13 cellular contexts compared by ENCODE assay signal in genomic region chr3:38173834-38174418, GRCh38. TPM values are rescaled to one million over a fixed set of nuclear protein-coding genes. Genes with fewer than 3 reads are reported as not detected.
DNase-seq lines count a peak whose midpoint lies in the region; ATAC-seq and TF ChIP-seq lines count a peak whose summit lies in the region.
"Had no signal": no experiment of that assay in that cellular context is flagged by ENCODE, and none has a peak within 500 bp of the region (broad histone marks: within the 10 kb centered on the region; RNA-seq: fewer than 3 reads in every experiment).

No MANE protein-coding gene starts in this region.

- H3K9ac ChIP-seq in Loucy (ENCODE audit: low read depth, low read length, poor library complexity, severe bottlenecking), result no peak overlapping the region

- POLR2A ChIA-PET in activated CD4-positive, alpha-beta T cell treated with anti-CD3 and anti-CD28 coated beads for 36 hours (lab: Charles Lee), result no interaction called here
- POLR2A ChIA-PET in naive thymus-derived CD4-positive, alpha-beta T cell (lab: Charles Lee), result no interaction called here

- H3K4me3 ChIP-seq in Loucy (ENCODE audit: low read length, poor library complexity, severe bottlenecking), result peak overlapping the region; percentile 42
- H3K4me3 ChIP-seq in naive thymus-derived CD4-positive, alpha-beta T cell (ENCODE audit: low read length), result no peak overlapping the region
- H3K4me3 ChIP-seq: HAP-1, thyroid gland had no signal

- no peak overlapping the region for H2AFZ ChIP-seq in Loucy (ENCODE audit: low read length)

- no peaks in the 10 kb centered on the region for H3K27me3 Mint-ChIP-seq in activated CD4-positive, alpha-beta T cell treated with anti-CD3 and anti-CD28 coated beads for 36 hours
- no peaks in the 10 kb centered on the region for H3K27me3 Mint-ChIP-seq in naive thymus-derived CD4-positive, alpha-beta T cell

- no peaks in the 10 kb centered on the region for H3F3A ChIP-seq in Loucy (ENCODE audit: low read depth)

- intact Hi-C loops in activated CD4-positive, alpha-beta T cell treated with anti-CD3 and anti-CD28 coated beads for 36 hours (cut with DNase I, micrococcal nuclease), result no loop called here
- intact Hi-C loops in naive thymus-derived CD4-positive, alpha-beta T cell (cut with micrococcal nuclease), result loop anchor here in 1 of 2 donors (2.0 kb wide), 1 partner anchor 15 kb away; no protein-coding TSS in a partner anchor

- H3K36me3 ChIP-seq in Loucy (ENCODE audit: insufficient read depth, low read length), result peaks cover 2% of the 10 kb centered on the region; the same call in 1 of the 2 replicates
- no peaks in the 10 kb centered on the region for H3K36me3 ChIP-seq in naive thymus-derived CD4-positive, alpha-beta T cell (ENCODE audit: control insufficient read depth in 2 of 3, insufficient read depth in 3 of 3, low read length in 3 of 3)
- H3K36me3 ChIP-seq: HAP-1, thyroid gland had no signal

- no peak overlapping the region for H3K27ac Mint-ChIP-seq in activated CD4-positive, alpha-beta T cell treated with anti-CD3 and anti-CD28 coated beads for 36 hours
- peak overlapping the region in 7 of 9 donors; percentile 3 to 59 (median 18) for H3K27ac Mint-ChIP-seq in naive thymus-derived CD4-positive, alpha-beta T cell

- no peak overlapping the region for H3K27ac ChIP-seq in naive thymus-derived CD4-positive, alpha-beta T cell (ENCODE audit: low read depth, low read length)
- H3K27ac ChIP-seq: 22Rv1, thyroid gland had no signal

- no peaks in the 10 kb centered on the region for H3K9me2 ChIP-seq in Loucy (replicated peaks; ENCODE audit: low read depth, low read length)

- peak; percentile 43 for ATAC-seq in activated CD4-positive, alpha-beta T cell treated with anti-CD3 and anti-CD28 coated beads for 36 hours
- ATAC-seq in GM21529 (IDR thresholded peaks at IDR 0.05; ENCODE audit: unreplicated experiment) (peak; percentile 54), HG03039 (IDR thresholded peaks at IDR 0.05; ENCODE audit: unreplicated experiment) (no peak)
- ATAC-seq in naive thymus-derived CD4-positive, alpha-beta T cell, result peak; percentile 40

- CTCF ChIA-PET in activated CD4-positive, alpha-beta T cell treated with anti-CD3 and anti-CD28 coated beads for 36 hours (lab: Charles Lee), result interaction anchor here (2.6 kb wide), 1 partner anchor 10 kb away, joined by 6 read pairs; no protein-coding TSS in a partner anchor
- CTCF ChIA-PET in naive thymus-derived CD4-positive, alpha-beta T cell (lab: Charles Lee), result no interaction called here

- H3K4me2 ChIP-seq in Loucy (ENCODE audit: low read depth, low read length, poor library complexity, severe bottlenecking), result peak overlapping the region; percentile 98

- peaks cover 63% of the 10 kb centered on the region for H3K4me1 Mint-ChIP-seq in activated CD4-positive, alpha-beta T cell treated with anti-CD3 and anti-CD28 coated beads for 36 hours
- peaks cover 54 to 80% (median 63%) of the 10 kb centered on the region in 7 donors for H3K4me1 Mint-ChIP-seq in naive thymus-derived CD4-positive, alpha-beta T cell

- TF ChIP-seq CTCF in Loucy (conservative IDR thresholded peaks at IDR 0.05; ENCODE audit: low read length), result no peak

- H3K4me3 Mint-ChIP-seq in activated CD4-positive, alpha-beta T cell treated with anti-CD3 and anti-CD28 coated beads for 36 hours, result no peak overlapping the region
- H3K4me3 Mint-ChIP-seq in naive thymus-derived CD4-positive, alpha-beta T cell, result peak overlapping the region in 9 of 10 donors; percentile 1 to 79 (median 47)

- peaks cover 81% of the 10 kb centered on the region for H4K20me1 ChIP-seq in Loucy (ENCODE audit: insufficient read depth, low read length, poor library complexity, severe bottlenecking)

- peaks cover 8% of the 10 kb centered on the region for H3K36me3 Mint-ChIP-seq in activated CD4-positive, alpha-beta T cell treated with anti-CD3 and anti-CD28 coated beads for 36 hours (ENCODE audit: low read depth)
- H3K36me3 Mint-ChIP-seq in naive thymus-derived CD4-positive, alpha-beta T cell, result peaks cover 0 to 12% (median 6%) of the 10 kb centered on the region in 5 donors

- in situ Hi-C loops in KBM-7 (cut with MboI; ENCODE audit: low pct_unique_long_range_greater_than_20kb, low sequenced_read_pairs), result no loop called here

- no peak for DNase-seq in activated CD4-positive, alpha-beta T cell treated with anti-CD3 and anti-CD28 coated beads for 36 hours
- no peak for DNase-seq in activated CD4-positive, alpha-beta T cell treated with anti-CD3 and anti-CD28 coated beads, Interleukin-2, amount 50 U/mL, for 4 hours
- DNase-seq in naive thymus-derived CD4-positive, alpha-beta T cell, result no peak
- DNase-seq in SKM-1 (lab: John Stamatoyannopoulos, UW; ENCODE audit: unreplicated experiment) (no peak), KBM-7 (no peak)
- DNase-seq: Kasumi-1; stimulated activated CD4-positive, alpha-beta T cell treated with anti-CD3 and anti-CD28 coated beads, Interleukin-2, amount 100 ng/mL, for 48 hours; thyroid gland had no signal

- peaks cover 98% of the 10 kb centered on the region for H3K79me2 ChIP-seq in Loucy (ENCODE audit: insufficient read depth, low read length)

- H3K4me1 ChIP-seq in Loucy (ENCODE audit: insufficient read depth, low read length, poor library complexity, severe bottlenecking), result peaks cover 58% of the 10 kb centered on the region
- H3K4me1 ChIP-seq in naive thymus-derived CD4-positive, alpha-beta T cell (ENCODE audit: control insufficient read depth in 2 of 2, insufficient read depth in 2 of 2, low read length in 2 of 2), result peaks cover 13 to 24% of the 10 kb centered on the region in 2 donors

- H3K9me3 ChIP-seq in Loucy (ENCODE audit: insufficient read depth, low read depth, low read length), result no peaks in the 10 kb centered on the region
- H3K9me3 ChIP-seq in naive thymus-derived CD4-positive, alpha-beta T cell (ENCODE audit: control insufficient read depth in 2 of 3, low read length in 3 of 3), result no peaks in the 10 kb centered on the region
- H3K9me3 ChIP-seq: HAP-1, thyroid gland had no signal

- no peaks in the 10 kb centered on the region for H3K9me3 Mint-ChIP-seq in activated CD4-positive, alpha-beta T cell treated with anti-CD3 and anti-CD28 coated beads for 36 hours (ENCODE audit: low read depth)
- H3K9me3 Mint-ChIP-seq in naive thymus-derived CD4-positive, alpha-beta T cell, result peaks cover 0 to 1% (median 0%) of the 10 kb centered on the region in 11 donors

- H3K27me3 ChIP-seq in Loucy (ENCODE audit: insufficient read depth, low read length, poor library complexity, severe bottlenecking), result no peaks in the 10 kb centered on the region
- no peaks in the 10 kb centered on the region for H3K27me3 ChIP-seq in naive thymus-derived CD4-positive, alpha-beta T cell (ENCODE audit: control insufficient read depth in 2 of 2, insufficient read depth in 2 of 2, low read length in 2 of 2)
- H3K27me3 ChIP-seq: thyroid gland had no signal

RNA-seq across cellular contexts. Expression of gene OXSR1, which starts 8.6 kb away (rescaled TPM):
- total RNA-seq in activated CD4-positive, alpha-beta T cell treated with anti-CD3 and anti-CD28 coated beads for 36 hours, result 10 to 100 TPM; 53.7 to 56.0 TPM
- 10 to 100 TPM; 35.0 to 59.7 (median 38.8) TPM for total RNA-seq in naive thymus-derived CD4-positive, alpha-beta T cell
- 10 to 100 TPM; 12.3 to 14.4 TPM for polyA plus RNA-seq in naive thymus-derived CD4-positive, alpha-beta T cell

RNA-seq across cellular contexts. Expression of gene MYD88, which starts 35.5 kb away (rescaled TPM):
- 10 to 100 TPM; 32.8 to 33.1 TPM for total RNA-seq in activated CD4-positive, alpha-beta T cell treated with anti-CD3 and anti-CD28 coated beads for 36 hours
- total RNA-seq in naive thymus-derived CD4-positive, alpha-beta T cell, result 100 to 1,000 TPM in 1 of 5 experiments, 10 to 100 TPM in 4; 35.2 to 108 (median 41.6) TPM
- polyA plus RNA-seq in naive thymus-derived CD4-positive, alpha-beta T cell, result 10 to 100 TPM; 52.8 to 75.4 TPM

RNA-seq across cellular contexts. Expression of gene ACAA1, which starts 37.0 kb away (rescaled TPM):
- total RNA-seq in activated CD4-positive, alpha-beta T cell treated with anti-CD3 and anti-CD28 coated beads for 36 hours, result 10 to 100 TPM; 52.2 to 64.6 TPM
- total RNA-seq in naive thymus-derived CD4-positive, alpha-beta T cell, result 100 to 1,000 TPM in 1 of 5 experiments, 10 to 100 TPM in 4; 88.1 to 129 (median 91.0) TPM
- polyA plus RNA-seq in naive thymus-derived CD4-positive, alpha-beta T cell, result 10 to 100 TPM; 64.4 to 65.9 TPM
